Comparison of ENCODE assay signal across 1 cellular context in the genomic region with DNA sequence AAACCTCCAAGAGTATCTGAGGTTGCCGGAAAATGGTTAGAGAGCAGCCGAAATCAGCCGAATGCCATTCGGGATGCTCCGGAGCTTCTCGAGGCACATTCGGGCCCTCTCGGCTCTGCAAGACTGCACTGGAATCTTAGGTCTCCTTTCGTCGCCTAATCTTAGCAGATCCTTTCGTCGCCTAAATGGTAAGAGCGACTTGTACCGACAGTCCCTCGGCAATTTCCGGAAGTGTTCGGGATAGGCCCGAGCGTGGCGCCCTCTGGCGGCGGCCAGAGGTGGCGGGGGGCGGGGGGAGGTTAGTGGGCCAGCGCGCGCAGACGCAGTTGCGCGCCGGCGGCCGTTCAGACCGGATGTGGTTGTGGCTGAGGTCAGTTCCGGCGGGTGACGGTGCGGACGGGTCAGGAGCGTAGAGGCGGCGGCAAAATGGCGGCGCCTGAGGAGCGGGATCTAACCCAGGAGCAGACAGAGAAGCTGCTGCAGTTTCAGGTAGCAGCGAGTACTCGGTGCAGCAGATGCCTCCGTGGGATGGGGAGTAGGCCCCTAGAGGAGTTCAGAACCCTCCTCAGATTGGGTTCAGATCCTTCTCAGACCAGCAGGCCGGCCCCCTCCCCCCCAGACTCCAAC.
TF ChIP-seq lines count a peak whose summit lies in the region.

A gene with protein sequence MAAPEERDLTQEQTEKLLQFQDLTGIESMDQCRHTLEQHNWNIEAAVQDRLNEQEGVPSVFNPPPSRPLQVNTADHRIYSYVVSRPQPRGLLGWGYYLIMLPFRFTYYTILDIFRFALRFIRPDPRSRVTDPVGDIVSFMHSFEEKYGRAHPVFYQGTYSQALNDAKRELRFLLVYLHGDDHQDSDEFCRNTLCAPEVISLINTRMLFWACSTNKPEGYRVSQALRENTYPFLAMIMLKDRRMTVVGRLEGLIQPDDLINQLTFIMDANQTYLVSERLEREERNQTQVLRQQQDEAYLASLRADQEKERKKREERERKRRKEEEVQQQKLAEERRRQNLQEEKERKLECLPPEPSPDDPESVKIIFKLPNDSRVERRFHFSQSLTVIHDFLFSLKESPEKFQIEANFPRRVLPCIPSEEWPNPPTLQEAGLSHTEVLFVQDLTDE (plus strand): TSS at position 404 of the 627 bp plus-strand sequence. CDS start 23 bp downstream, at position 427.

TF ChIP-seq in H1, 55 proteins besides CTCF, POLR2A, EP300 and RAD21 (continued from another document and continues in another):
- TF ChIP-seq BACH1 (IDR thresholded peaks at IDR 0.05; ENCODE audit: low read length): no peak
- TF ChIP-seq, protein P1, sequence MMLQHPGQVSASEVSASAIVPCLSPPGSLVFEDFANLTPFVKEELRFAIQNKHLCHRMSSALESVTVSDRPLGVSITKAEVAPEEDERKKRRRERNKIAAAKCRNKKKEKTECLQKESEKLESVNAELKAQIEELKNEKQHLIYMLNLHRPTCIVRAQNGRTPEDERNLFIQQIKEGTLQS (IDR thresholded peaks at IDR 0.05; ENCODE audit: insufficient read depth, low read depth, low read length): no peak
- TF ChIP-seq KDM1A (IDR thresholded peaks at IDR 0.05; ENCODE audit: borderline replicate concordance, low read length): no peak
- TF ChIP-seq PHF8 (conservative IDR thresholded peaks at IDR 0.05; ENCODE audit: low read depth, low read length): peak; percentile 95
- TF ChIP-seq, protein P2, sequence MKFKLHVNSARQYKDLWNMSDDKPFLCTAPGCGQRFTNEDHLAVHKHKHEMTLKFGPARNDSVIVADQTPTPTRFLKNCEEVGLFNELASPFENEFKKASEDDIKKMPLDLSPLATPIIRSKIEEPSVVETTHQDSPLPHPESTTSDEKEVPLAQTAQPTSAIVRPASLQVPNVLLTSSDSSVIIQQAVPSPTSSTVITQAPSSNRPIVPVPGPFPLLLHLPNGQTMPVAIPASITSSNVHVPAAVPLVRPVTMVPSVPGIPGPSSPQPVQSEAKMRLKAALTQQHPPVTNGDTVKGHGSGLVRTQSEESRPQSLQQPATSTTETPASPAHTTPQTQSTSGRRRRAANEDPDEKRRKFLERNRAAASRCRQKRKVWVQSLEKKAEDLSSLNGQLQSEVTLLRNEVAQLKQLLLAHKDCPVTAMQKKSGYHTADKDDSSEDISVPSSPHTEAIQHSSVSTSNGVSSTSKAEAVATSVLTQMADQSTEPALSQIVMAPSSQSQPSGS (IDR thresholded peaks at IDR 0.05; ENCODE audit: low read length): no peak
- TF ChIP-seq TAF1 (IDR thresholded peaks at IDR 0.05; ENCODE audit: low read depth, low read length): peak; percentile 91
- no peak for TF ChIP-seq BCL11A (IDR thresholded peaks at IDR 0.05; ENCODE audit: low read depth in 2 of 2, low read length in 2 of 2)
- no peak for TF ChIP-seq EZH2 (IDR thresholded peaks at IDR 0.05; ENCODE audit: low read depth, low read length, severe bottlenecking)
- TF ChIP-seq CTBP2 (IDR thresholded peaks at IDR 0.05; ENCODE audit: borderline replicate concordance, insufficient read depth, insufficient read length, low read length): no peak
- TF ChIP-seq JUN (IDR thresholded peaks at IDR 0.05; ENCODE audit: low read depth, low read length): no peak
- TF ChIP-seq SP2 (IDR thresholded peaks at IDR 0.05; ENCODE audit: low read length): no peak
- no peak for TF ChIP-seq SUZ12 (IDR thresholded peaks at IDR 0.05; ENCODE audit: low read length)
- TF ChIP-seq RNF2 (IDR thresholded peaks at IDR 0.05; ENCODE audit: borderline replicate concordance, low read depth, low read length, missing control alignments, poor library complexity, severe bottlenecking): no peak
- TF ChIP-seq POLR2AphosphoS5 (IDR thresholded peaks at IDR 0.05; ENCODE audit: low read depth, low read length): peak; percentile 67
- TF ChIP-seq FOSL1 (IDR thresholded peaks at IDR 0.05; ENCODE audit: insufficient read depth, low read depth, low read length): 0 out of 2 replicates have a peak, but pooled peaks have one; percentile 31
- no peak for TF ChIP-seq CBX5 (IDR thresholded peaks at IDR 0.05; ENCODE audit: low read depth, low read length)
- TF ChIP-seq SP4 (IDR thresholded peaks at IDR 0.05; ENCODE audit: low read length): peak; percentile 97
- no peak for TF ChIP-seq SP1 (IDR thresholded peaks at IDR 0.05; ENCODE audit: low read depth, low read length)
- TF ChIP-seq BRCA1 (IDR thresholded peaks at IDR 0.05; ENCODE audit: low read depth, low read length): no peak
- TF ChIP-seq, protein P3, sequence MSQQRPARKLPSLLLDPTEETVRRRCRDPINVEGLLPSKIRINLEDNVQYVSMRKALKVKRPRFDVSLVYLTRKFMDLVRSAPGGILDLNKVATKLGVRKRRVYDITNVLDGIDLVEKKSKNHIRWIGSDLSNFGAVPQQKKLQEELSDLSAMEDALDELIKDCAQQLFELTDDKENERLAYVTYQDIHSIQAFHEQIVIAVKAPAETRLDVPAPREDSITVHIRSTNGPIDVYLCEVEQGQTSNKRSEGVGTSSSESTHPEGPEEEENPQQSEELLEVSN (IDR thresholded peaks at IDR 0.05): no peak
- TF ChIP-seq TBP (IDR thresholded peaks at IDR 0.05; ENCODE audit: low read depth, low read length): peak; percentile 84
- no peak for TF ChIP-seq RFX5 (IDR thresholded peaks at IDR 0.05; ENCODE audit: borderline replicate concordance, low read depth, low read length)
- TF ChIP-seq SRF (IDR thresholded peaks at IDR 0.05; ENCODE audit: low read depth, low read length): no peak
- TF ChIP-seq EGR1 (IDR thresholded peaks at IDR 0.05; ENCODE audit: borderline replicate concordance, low read depth, low read length): no peak
- TF ChIP-seq ASH2L (IDR thresholded peaks at IDR 0.05; ENCODE audit: low read length): no peak
- peak; percentile 91 for TF ChIP-seq CREB1 (IDR thresholded peaks at IDR 0.05)
- TF ChIP-seq GTF2F1 (IDR thresholded peaks at IDR 0.05; ENCODE audit: borderline replicate concordance, low read depth, low read length): no peak
- no peak for TF ChIP-seq SIRT6 (IDR thresholded peaks at IDR 0.05; ENCODE audit: low read length)
- TF ChIP-seq YY1 (IDR thresholded peaks at IDR 0.05; ENCODE audit: low read depth, low read length): peak; percentile 98
- TF ChIP-seq CHD2 (IDR thresholded peaks at IDR 0.05; ENCODE audit: low read length): no peak
- no peak for TF ChIP-seq CEBPB (IDR thresholded peaks at IDR 0.05; ENCODE audit: low read depth, low read length)
- TF ChIP-seq JUND (IDR thresholded peaks at IDR 0.05; ENCODE audit: low read length): no peak
- peak; percentile 82 for TF ChIP-seq KDM5A (IDR thresholded peaks at IDR 0.05; ENCODE audit: low read length)
- no peak for TF ChIP-seq SIX5 (IDR thresholded peaks at IDR 0.05; ENCODE audit: low read depth, low read length)
- no peak for TF ChIP-seq POU5F1 (IDR thresholded peaks at IDR 0.05; ENCODE audit: low read depth, low read length)
- TF ChIP-seq TAF7 (optimal IDR thresholded peaks at IDR 0.05; ENCODE audit: borderline replicate concordance, low read depth, low read length): peak; percentile 81
- no peak for TF ChIP-seq SAP30 (IDR thresholded peaks at IDR 0.05; ENCODE audit: insufficient read depth, insufficient replicate concordance, low read length)
- TF ChIP-seq CBX8 (IDR thresholded peaks at IDR 0.05; ENCODE audit: borderline replicate concordance, low read depth, low read length): no peak
- TF ChIP-seq, protein P4, sequence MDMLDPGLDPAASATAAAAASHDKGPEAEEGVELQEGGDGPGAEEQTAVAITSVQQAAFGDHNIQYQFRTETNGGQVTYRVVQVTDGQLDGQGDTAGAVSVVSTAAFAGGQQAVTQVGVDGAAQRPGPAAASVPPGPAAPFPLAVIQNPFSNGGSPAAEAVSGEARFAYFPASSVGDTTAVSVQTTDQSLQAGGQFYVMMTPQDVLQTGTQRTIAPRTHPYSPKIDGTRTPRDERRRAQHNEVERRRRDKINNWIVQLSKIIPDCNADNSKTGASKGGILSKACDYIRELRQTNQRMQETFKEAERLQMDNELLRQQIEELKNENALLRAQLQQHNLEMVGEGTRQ (IDR thresholded peaks at IDR 0.05; ENCODE audit: low read length): no peak
- peak; percentile 69 for TF ChIP-seq NRF1 (IDR thresholded peaks at IDR 0.05; ENCODE audit: low read depth, low read length)
- no peak for TF ChIP-seq RXRA (IDR thresholded peaks at IDR 0.05; ENCODE audit: insufficient read depth, low read depth, low read length)
- TF ChIP-seq NANOG (IDR thresholded peaks at IDR 0.05; ENCODE audit: insufficient read depth, low read depth, low read length, poor library complexity, severe bottlenecking): no peak
- TF ChIP-seq RBBP5 (IDR thresholded peaks at IDR 0.05; ENCODE audit: borderline replicate concordance, low read depth, low read length): peak; percentile 25; the same call in 1 of the 2 replicates
- no peak; a peak in 1 of 4 replicates for TF ChIP-seq SIN3A (conservative IDR thresholded peaks at IDR 0.05 in 1 of 2, IDR thresholded peaks at IDR 0.05 in 1 of 2; ENCODE audit: low read depth in 1 of 2, low read length in 2 of 2)
- TF ChIP-seq HDAC6 (IDR thresholded peaks at IDR 0.05; ENCODE audit: low read depth, low read length): no peak
- TF ChIP-seq, protein P5, sequence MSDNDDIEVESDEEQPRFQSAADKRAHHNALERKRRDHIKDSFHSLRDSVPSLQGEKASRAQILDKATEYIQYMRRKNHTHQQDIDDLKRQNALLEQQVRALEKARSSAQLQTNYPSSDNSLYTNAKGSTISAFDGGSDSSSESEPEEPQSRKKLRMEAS (IDR thresholded peaks at IDR 0.05): no peak
- no peak for TF ChIP-seq KDM4A (IDR thresholded peaks at IDR 0.05; ENCODE audit: low read depth, low read length, severe bottlenecking)
- peak; percentile 88 for TF ChIP-seq GABPA (IDR thresholded peaks at IDR 0.05; ENCODE audit: borderline replicate concordance, insufficient read depth, low read length)
- no peak for TF ChIP-seq ZNF274 (IDR thresholded peaks at IDR 0.05; ENCODE audit: borderline replicate concordance, extremely low read depth, low read length)
- TF ChIP-seq MAFK (IDR thresholded peaks at IDR 0.05; ENCODE audit: low read depth, low read length): no peak
- 0 out of 2 replicates have a peak, but pooled peaks have one; percentile 29 for TF ChIP-seq CHD1 (IDR thresholded peaks at IDR 0.05; ENCODE audit: low read depth, low read length)
- TF ChIP-seq, protein P6, sequence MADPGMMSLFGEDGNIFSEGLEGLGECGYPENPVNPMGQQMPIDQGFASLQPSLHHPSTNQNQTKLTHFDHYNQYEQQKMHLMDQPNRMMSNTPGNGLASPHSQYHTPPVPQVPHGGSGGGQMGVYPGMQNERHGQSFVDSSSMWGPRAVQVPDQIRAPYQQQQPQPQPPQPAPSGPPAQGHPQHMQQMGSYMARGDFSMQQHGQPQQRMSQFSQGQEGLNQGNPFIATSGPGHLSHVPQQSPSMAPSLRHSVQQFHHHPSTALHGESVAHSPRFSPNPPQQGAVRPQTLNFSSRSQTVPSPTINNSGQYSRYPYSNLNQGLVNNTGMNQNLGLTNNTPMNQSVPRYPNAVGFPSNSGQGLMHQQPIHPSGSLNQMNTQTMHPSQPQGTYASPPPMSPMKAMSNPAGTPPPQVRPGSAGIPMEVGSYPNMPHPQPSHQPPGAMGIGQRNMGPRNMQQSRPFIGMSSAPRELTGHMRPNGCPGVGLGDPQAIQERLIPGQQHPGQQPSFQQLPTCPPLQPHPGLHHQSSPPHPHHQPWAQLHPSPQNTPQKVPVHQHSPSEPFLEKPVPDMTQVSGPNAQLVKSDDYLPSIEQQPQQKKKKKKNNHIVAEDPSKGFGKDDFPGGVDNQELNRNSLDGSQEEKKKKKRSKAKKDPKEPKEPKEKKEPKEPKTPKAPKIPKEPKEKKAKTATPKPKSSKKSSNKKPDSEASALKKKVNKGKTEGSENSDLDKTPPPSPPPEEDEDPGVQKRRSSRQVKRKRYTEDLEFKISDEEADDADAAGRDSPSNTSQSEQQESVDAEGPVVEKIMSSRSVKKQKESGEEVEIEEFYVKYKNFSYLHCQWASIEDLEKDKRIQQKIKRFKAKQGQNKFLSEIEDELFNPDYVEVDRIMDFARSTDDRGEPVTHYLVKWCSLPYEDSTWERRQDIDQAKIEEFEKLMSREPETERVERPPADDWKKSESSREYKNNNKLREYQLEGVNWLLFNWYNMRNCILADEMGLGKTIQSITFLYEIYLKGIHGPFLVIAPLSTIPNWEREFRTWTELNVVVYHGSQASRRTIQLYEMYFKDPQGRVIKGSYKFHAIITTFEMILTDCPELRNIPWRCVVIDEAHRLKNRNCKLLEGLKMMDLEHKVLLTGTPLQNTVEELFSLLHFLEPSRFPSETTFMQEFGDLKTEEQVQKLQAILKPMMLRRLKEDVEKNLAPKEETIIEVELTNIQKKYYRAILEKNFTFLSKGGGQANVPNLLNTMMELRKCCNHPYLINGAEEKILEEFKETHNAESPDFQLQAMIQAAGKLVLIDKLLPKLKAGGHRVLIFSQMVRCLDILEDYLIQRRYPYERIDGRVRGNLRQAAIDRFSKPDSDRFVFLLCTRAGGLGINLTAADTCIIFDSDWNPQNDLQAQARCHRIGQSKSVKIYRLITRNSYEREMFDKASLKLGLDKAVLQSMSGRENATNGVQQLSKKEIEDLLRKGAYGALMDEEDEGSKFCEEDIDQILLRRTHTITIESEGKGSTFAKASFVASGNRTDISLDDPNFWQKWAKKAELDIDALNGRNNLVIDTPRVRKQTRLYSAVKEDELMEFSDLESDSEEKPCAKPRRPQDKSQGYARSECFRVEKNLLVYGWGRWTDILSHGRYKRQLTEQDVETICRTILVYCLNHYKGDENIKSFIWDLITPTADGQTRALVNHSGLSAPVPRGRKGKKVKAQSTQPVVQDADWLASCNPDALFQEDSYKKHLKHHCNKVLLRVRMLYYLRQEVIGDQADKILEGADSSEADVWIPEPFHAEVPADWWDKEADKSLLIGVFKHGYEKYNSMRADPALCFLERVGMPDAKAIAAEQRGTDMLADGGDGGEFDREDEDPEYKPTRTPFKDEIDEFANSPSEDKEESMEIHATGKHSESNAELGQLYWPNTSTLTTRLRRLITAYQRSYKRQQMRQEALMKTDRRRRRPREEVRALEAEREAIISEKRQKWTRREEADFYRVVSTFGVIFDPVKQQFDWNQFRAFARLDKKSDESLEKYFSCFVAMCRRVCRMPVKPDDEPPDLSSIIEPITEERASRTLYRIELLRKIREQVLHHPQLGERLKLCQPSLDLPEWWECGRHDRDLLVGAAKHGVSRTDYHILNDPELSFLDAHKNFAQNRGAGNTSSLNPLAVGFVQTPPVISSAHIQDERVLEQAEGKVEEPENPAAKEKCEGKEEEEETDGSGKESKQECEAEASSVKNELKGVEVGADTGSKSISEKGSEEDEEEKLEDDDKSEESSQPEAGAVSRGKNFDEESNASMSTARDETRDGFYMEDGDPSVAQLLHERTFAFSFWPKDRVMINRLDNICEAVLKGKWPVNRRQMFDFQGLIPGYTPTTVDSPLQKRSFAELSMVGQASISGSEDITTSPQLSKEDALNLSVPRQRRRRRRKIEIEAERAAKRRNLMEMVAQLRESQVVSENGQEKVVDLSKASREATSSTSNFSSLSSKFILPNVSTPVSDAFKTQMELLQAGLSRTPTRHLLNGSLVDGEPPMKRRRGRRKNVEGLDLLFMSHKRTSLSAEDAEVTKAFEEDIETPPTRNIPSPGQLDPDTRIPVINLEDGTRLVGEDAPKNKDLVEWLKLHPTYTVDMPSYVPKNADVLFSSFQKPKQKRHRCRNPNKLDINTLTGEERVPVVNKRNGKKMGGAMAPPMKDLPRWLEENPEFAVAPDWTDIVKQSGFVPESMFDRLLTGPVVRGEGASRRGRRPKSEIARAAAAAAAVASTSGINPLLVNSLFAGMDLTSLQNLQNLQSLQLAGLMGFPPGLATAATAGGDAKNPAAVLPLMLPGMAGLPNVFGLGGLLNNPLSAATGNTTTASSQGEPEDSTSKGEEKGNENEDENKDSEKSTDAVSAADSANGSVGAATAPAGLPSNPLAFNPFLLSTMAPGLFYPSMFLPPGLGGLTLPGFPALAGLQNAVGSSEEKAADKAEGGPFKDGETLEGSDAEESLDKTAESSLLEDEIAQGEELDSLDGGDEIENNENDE (IDR thresholded peaks at IDR 0.05; ENCODE audit: insufficient replicate concordance, low read length): no peak
- no peak for TF ChIP-seq TCF12 (IDR thresholded peaks at IDR 0.05; ENCODE audit: low read depth, low read length)
